In the genomic region with DNA sequence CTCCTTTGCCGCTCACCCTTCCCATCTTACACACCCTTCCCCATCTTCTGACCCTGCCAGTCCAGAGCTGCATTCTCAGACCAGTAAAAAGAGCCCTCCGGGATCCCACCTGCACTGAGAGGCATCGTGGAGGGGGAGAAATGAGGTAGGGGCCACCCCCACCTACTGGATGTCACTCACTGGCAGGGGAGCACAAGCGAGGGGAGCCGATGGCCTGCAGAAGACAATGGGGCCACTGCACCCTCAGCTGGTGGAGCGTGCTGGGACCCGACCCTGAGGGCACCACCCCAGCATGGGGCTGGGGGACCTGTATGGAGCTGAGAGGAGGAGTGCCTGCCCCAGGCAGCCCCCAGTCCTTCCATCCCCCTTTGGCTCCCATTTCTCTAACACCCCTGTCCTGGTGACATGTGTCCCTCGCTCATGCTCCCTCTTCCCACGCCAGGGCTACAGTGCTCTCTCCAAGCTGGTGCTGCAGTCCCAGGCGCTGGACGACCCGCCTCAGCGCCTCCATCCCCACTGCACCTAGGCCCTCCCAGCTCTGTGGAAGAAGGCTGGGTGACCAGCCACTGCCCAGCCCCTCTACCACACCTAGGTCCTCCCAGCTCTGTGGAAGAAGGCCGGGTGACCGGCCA, we compare ENCODE assay signal across 17 cellular contexts. TPM values are rescaled to one million over a fixed set of nuclear protein-coding genes. Genes with fewer than 3 reads are reported as not detected.
"Had no signal": no experiment of that assay in that cellular context is flagged by ENCODE, and none has a peak within 500 bp of the region (broad histone marks: within the 10 kb centered on the region; RNA-seq: fewer than 3 reads in every experiment).

No MANE protein-coding gene starts in this region.

- H3K9me3 Mint-ChIP-seq: activated B cell treated with CpG ODN at 0.5 μM for 24 hours; activated CD4-positive, alpha-beta memory T cell treated with anti-CD3 and anti-CD28 coated beads, Interleukin-2, amount 10 ng/mL, durations not matched to agents 7 days and 5 days; naive thymus-derived CD8-positive, alpha-beta T cell; T-cell had no signal

- H3K4me3 Mint-ChIP-seq: activated B cell treated with CpG ODN at 0.5 μM for 24 hours; activated CD4-positive, alpha-beta memory T cell treated with anti-CD3 and anti-CD28 coated beads, Interleukin-2, amount 10 ng/mL, durations not matched to agents 7 days and 5 days; activated CD8-positive, alpha-beta memory T cell treated with anti-CD3 and anti-CD28 coated beads, Interleukin-2, amount 10 ng/mL, durations not matched to agents 7 days and 5 days; activated naive CD8-positive, alpha-beta T cell; naive thymus-derived CD8-positive, alpha-beta T cell; T-cell had no signal

- H3K4me3 ChIP-seq: body of pancreas, thoracic aorta had no signal

- H3K27ac ChIP-seq: body of pancreas, thoracic aorta had no signal

- H3K27ac Mint-ChIP-seq: activated B cell treated with CpG ODN at 0.5 μM for 24 hours; activated CD4-positive, alpha-beta memory T cell treated with anti-CD3 and anti-CD28 coated beads, Interleukin-2, amount 10 ng/mL, durations not matched to agents 7 days and 5 days; activated CD8-positive, alpha-beta memory T cell treated with anti-CD3 and anti-CD28 coated beads, Interleukin-2, amount 10 ng/mL, durations not matched to agents 7 days and 5 days; activated naive CD8-positive, alpha-beta T cell; T-cell had no signal

- H3K4me1 Mint-ChIP-seq: activated B cell treated with CpG ODN at 0.5 μM for 24 hours had no signal

- H3K9me3 ChIP-seq: body of pancreas, thoracic aorta had no signal

- ATAC-seq: activated CD8-positive, alpha-beta memory T cell treated with anti-CD3 and anti-CD28 coated beads, Interleukin-2, amount 10 ng/mL, durations not matched to agents 7 days and 5 days; body of pancreas; naive thymus-derived CD8-positive, alpha-beta T cell; SK-N-SH treated with all-trans-retinoic acid at 6 μM for 48 hours; T-cell had no signal

- DNase-seq: activated B cell treated with CpG ODN at 0.5 μM for 24 hours; activated CD4-positive, alpha-beta memory T cell treated with anti-CD3 and anti-CD28 coated beads, Interleukin-2, amount 10 ng/mL, durations not matched to agents 7 days and 5 days; activated CD4-positive, alpha-beta T cell treated with anti-CD3 and anti-CD28 coated beads for 4 hours; activated CD8-positive, alpha-beta memory T cell treated with anti-CD3 and anti-CD28 coated beads, Interleukin-2, amount 10 ng/mL, durations not matched to agents 7 days and 5 days; amniotic stem cell; body of pancreas; cortex of kidney; mesendoderm; retina; stimulated activated CD4-positive, alpha-beta T cell treated with anti-CD3 and anti-CD28 coated beads, Interleukin-15, amount 100 ng/mL, for 24 hours; stimulated activated CD4-positive, alpha-beta T cell treated with anti-CD3 and anti-CD28 coated beads, Interleukin-2, amount 100 ng/mL, for 48 hours; T-cell; T-helper 9 cell had no signal

- H3K36me3 Mint-ChIP-seq: activated CD8-positive, alpha-beta memory T cell treated with anti-CD3 and anti-CD28 coated beads, Interleukin-2, amount 10 ng/mL, durations not matched to agents 7 days and 5 days; activated naive CD8-positive, alpha-beta T cell; naive thymus-derived CD8-positive, alpha-beta T cell; T-cell had no signal

- H3K27me3 ChIP-seq: body of pancreas had no signal

- H3K4me1 ChIP-seq: body of pancreas had no signal

- H3K27me3 Mint-ChIP-seq: activated CD8-positive, alpha-beta memory T cell treated with anti-CD3 and anti-CD28 coated beads, Interleukin-2, amount 10 ng/mL, durations not matched to agents 7 days and 5 days; activated naive CD8-positive, alpha-beta T cell had no signal

- H3K36me3 ChIP-seq: thoracic aorta had no signal

RNA-seq across cellular contexts. Expression of a gene that starts 49.8 kb away (rescaled TPM):
- total RNA-seq: thoracic aorta had no signal
